ENCODE assay signal across 1 cellular context in genomic region chr4:10104991-10105276, GRCh38.
TF ChIP-seq lines count a peak whose summit lies in the region.

No MANE protein-coding gene starts in this region.

TF ChIP-seq in SK-N-SH treated with all-trans-retinoic acid at 6 μM for 48 hours, 23 proteins besides CTCF, POLR2A, EP300 and RAD21 (continued from another document):
- TF ChIP-seq PATZ1 (CRISPR knock-in tag; IDR thresholded peaks at IDR 0.05; ENCODE audit: borderline replicate concordance) = no peak
- no peak for TF ChIP-seq ZNF70 (CRISPR knock-in tag; IDR thresholded peaks at IDR 0.05)
- TF ChIP-seq SNAI2 (CRISPR knock-in tag; IDR thresholded peaks at IDR 0.05) = no peak
- no peak for TF ChIP-seq RARB (CRISPR knock-in tag; IDR thresholded peaks at IDR 0.05)
- TF ChIP-seq ZNF565 (CRISPR knock-in tag; conservative IDR thresholded peaks at IDR 0.05; ENCODE audit: low read depth) = no peak
- no peak for TF ChIP-seq PPARA (CRISPR knock-in tag; IDR thresholded peaks at IDR 0.05; ENCODE audit: borderline replicate concordance)
- no peak for TF ChIP-seq ESRRG (CRISPR knock-in tag; IDR thresholded peaks at IDR 0.05)
- no peak for TF ChIP-seq TSHZ2 (CRISPR knock-in tag; IDR thresholded peaks at IDR 0.05)
- TF ChIP-seq, protein P1, sequence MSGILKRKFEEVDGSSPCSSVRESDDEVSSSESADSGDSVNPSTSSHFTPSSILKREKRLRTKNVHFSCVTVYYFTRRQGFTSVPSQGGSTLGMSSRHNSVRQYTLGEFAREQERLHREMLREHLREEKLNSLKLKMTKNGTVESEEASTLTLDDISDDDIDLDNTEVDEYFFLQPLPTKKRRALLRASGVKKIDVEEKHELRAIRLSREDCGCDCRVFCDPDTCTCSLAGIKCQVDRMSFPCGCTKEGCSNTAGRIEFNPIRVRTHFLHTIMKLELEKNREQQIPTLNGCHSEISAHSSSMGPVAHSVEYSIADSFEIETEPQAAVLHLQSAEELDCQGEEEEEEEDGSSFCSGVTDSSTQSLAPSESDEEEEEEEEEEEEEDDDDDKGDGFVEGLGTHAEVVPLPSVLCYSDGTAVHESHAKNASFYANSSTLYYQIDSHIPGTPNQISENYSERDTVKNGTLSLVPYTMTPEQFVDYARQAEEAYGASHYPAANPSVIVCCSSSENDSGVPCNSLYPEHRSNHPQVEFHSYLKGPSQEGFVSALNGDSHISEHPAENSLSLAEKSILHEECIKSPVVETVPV (CRISPR knock-in tag; IDR thresholded peaks at IDR 0.05) = no peak
- no peak for TF ChIP-seq ZFP30 (CRISPR knock-in tag; IDR thresholded peaks at IDR 0.05)
- no peak for TF ChIP-seq ZFP3 (CRISPR knock-in tag; IDR thresholded peaks at IDR 0.05)
TF ChIP-seq in SK-N-SH treated with all-trans-retinoic acid at 6 μM for 48 hours: peak in this region for 0.
